Comparison of ENCODE assay signal across 1 cellular context in genomic region chr16:4339455-4339854, GRCh38.
TF ChIP-seq lines count a peak whose summit lies in the region.

No MANE protein-coding gene starts in this region.

TF ChIP-seq in WTC11, 78 proteins besides CTCF, POLR2A, EP300 and RAD21:
- no peak for TF ChIP-seq ZNF671 (CRISPR knock-in tag; IDR thresholded peaks at IDR 0.05)
- peak; percentile 81 for TF ChIP-seq PRDM15 (CRISPR knock-in tag; IDR thresholded peaks at IDR 0.05)
TF ChIP-seq in WTC11: peak in this region for 1.
